Comparison of ENCODE assay signal across 20 cellular contexts in the genomic region with DNA sequence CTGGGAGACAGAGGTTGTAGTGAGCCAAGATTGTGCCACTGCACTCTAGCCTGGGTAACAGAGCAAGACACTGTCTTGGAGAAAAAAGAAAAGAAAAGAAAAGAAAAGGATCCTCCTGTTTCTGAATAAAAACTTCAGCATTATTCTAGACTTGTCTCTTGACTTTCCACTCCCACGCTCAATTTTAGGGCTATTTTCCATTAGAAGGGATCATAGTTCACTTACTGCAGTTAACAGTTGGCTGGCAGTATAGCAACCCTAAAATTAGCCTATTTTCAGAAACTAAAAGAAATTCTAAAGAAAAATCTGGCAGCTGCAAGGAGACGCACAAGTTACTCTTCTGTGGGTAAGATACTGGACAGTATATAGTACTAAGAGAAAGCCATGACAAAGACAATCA.
"Had no signal": no experiment of that assay in that cellular context is flagged by ENCODE, and none has a peak within 500 bp of the region (broad histone marks: within the 10 kb centered on the region; RNA-seq: fewer than 3 reads in every experiment).

No MANE protein-coding gene starts in this region.

- H3K9me3 ChIP-seq: testis, uterus had no signal

- H3K9me3 Mint-ChIP-seq: activated naive CD4-positive, alpha-beta T cell treated with anti-CD3 and anti-CD28 coated beads for 36 hours; immature natural killer cell; memory B cell; nephron; stimulated activated memory B cell treated with anti-CD40 and anti-IgM and Interleukin-4, amounts not matched to agents 10 μg/mL and 1 μg/mL and 100 μg/mL, for 72 hours had no signal

- H3K4me3 Mint-ChIP-seq: activated naive CD4-positive, alpha-beta T cell treated with anti-CD3 and anti-CD28 coated beads for 36 hours; brain; immature natural killer cell; memory B cell; nephron; stimulated activated memory B cell treated with anti-CD40 and anti-IgM and Interleukin-4, amounts not matched to agents 10 μg/mL and 1 μg/mL and 100 μg/mL, for 72 hours had no signal

- H2AFZ ChIP-seq: hepatocyte, parathyroid adenoma had no signal

- H3K9ac ChIP-seq: parathyroid adenoma had no signal

- H3K27me3 Mint-ChIP-seq: brain; memory B cell; stimulated activated memory B cell treated with anti-CD40 and anti-IgM and Interleukin-4, amounts not matched to agents 10 μg/mL and 1 μg/mL and 100 μg/mL, for 72 hours had no signal

- H3K36me3 Mint-ChIP-seq: immature natural killer cell had no signal

- H3K4me2 ChIP-seq: hepatocyte had no signal

- H3K4me1 ChIP-seq: foreskin keratinocyte, parathyroid adenoma, testis, uterus had no signal

- H3K36me3 ChIP-seq: uterus had no signal

- H3K27ac Mint-ChIP-seq: activated naive CD4-positive, alpha-beta T cell treated with anti-CD3 and anti-CD28 coated beads for 36 hours; memory B cell; stimulated activated memory B cell treated with anti-CD40 and anti-IgM and Interleukin-4, amounts not matched to agents 10 μg/mL and 1 μg/mL and 100 μg/mL, for 72 hours had no signal

- H3K4me3 ChIP-seq: hepatocyte, testis, uterus had no signal

- H3K4me1 Mint-ChIP-seq: brain; memory B cell; nephron; stimulated activated memory B cell treated with anti-CD40 and anti-IgM and Interleukin-4, amounts not matched to agents 10 μg/mL and 1 μg/mL and 100 μg/mL, for 72 hours had no signal

- ATAC-seq: activated CD4-positive, CD25-positive, alpha-beta regulatory T cell treated with anti-CD3 and anti-CD28 coated beads, Interleukin-2, amount 50 U/mL, for 24 hours; foreskin keratinocyte; sciatic nerve; stimulated activated memory B cell treated with anti-CD40 and anti-IgM and Interleukin-4, amounts not matched to agents 10 μg/mL and 1 μg/mL and 100 μg/mL, for 72 hours had no signal

- DNase-seq: activated naive CD4-positive, alpha-beta T cell treated with anti-CD3 and anti-CD28 coated beads for 36 hours; activated T-cell treated with anti-CD3 and anti-CD28 coated beads, Interleukin-2, amount 50 U/mL, for 1 hour; effector memory CD4-positive, alpha-beta T cell; foreskin keratinocyte; immature natural killer cell; kidney glomerular epithelial cell; small intestine; stimulated activated CD4-positive, alpha-beta T cell treated with anti-CD3 and anti-CD28 coated beads, Interleukin-2, amount 100 ng/mL, for 24 hours; testis; trophoblast cell; uterus had no signal

- H3K27me3 ChIP-seq: foreskin keratinocyte, hepatocyte, testis, uterus had no signal

- H3K27ac ChIP-seq: foreskin keratinocyte, hepatocyte, parathyroid adenoma, uterus, VCaP had no signal

- FAIRE-seq: small intestine had no signal
